9 cellular contexts compared by ENCODE assay signal in genomic region chr6:2839195-2839981, GRCh38. TPM values are rescaled to one million over a fixed set of nuclear protein-coding genes. Genes with fewer than 3 reads are reported as not detected.
DNase-seq lines count a peak whose midpoint lies in the region; ATAC-seq, FAIRE-seq and TF ChIP-seq lines count a peak whose summit lies in the region.
"Had no signal": no experiment of that assay in that cellular context is flagged by ENCODE, and none has a peak within 500 bp of the region (broad histone marks: within the 10 kb centered on the region; RNA-seq: fewer than 3 reads in every experiment).

No MANE protein-coding gene starts in this region.

- no peak for FAIRE-seq in D721Med (lab: Jason Lieb, UNC)

- ATAC-seq in CD4-positive, CD25-positive, alpha-beta regulatory T cell (ENCODE audit: low read depth in 2 of 2) = no peak
- ATAC-seq in GM19351 (IDR thresholded peaks at IDR 0.05; ENCODE audit: unreplicated experiment) = no peak

- peaks cover 33 to 70% (median 51%) of the 10 kb centered on the region in 4 donors for H3K4me1 Mint-ChIP-seq in CD4-positive, CD25-positive, alpha-beta regulatory T cell

- H3K4me3 Mint-ChIP-seq in CD4-positive, CD25-positive, alpha-beta regulatory T cell = peak overlapping the region; percentile 87 to 93 (median 91)

- no peaks in the 10 kb centered on the region for H3K9me3 Mint-ChIP-seq in CD4-positive, CD25-positive, alpha-beta regulatory T cell

- peak overlapping the region in 2 of 3 donors; percentile 80 to 93 for H3K27ac Mint-ChIP-seq in CD4-positive, CD25-positive, alpha-beta regulatory T cell

- H3K27ac ChIP-seq in CD4-positive, CD25-positive, alpha-beta regulatory T cell (ENCODE audit: insufficient read depth, low read length, poor library complexity, severe bottlenecking) = peak overlapping the region; percentile 25
- H3K27ac ChIP-seq in ascending aorta = peak overlapping the region; percentile 97 to 99

- intact Hi-C loops in ascending aorta (cut with DNase I) = no loop called here

- peaks cover 40% of the 10 kb centered on the region for H3K36me3 Mint-ChIP-seq in CD4-positive, CD25-positive, alpha-beta regulatory T cell

- H3K9me3 ChIP-seq in CD4-positive, CD25-positive, alpha-beta regulatory T cell (ENCODE audit: control insufficient read depth in 2 of 2, low read length in 2 of 2) = no peaks in the 10 kb centered on the region
- no peaks in the 10 kb centered on the region for H3K9me3 ChIP-seq in ascending aorta
- no peaks in the 10 kb centered on the region for H3K9me3 ChIP-seq in mucosa of stomach (ENCODE audit: control insufficient read depth, low read length)
- H3K9me3 ChIP-seq: right lobe of liver had no signal

- H3K27me3 Mint-ChIP-seq in CD4-positive, CD25-positive, alpha-beta regulatory T cell = no peaks in the 10 kb centered on the region

- H3K27me3 ChIP-seq in CD4-positive, CD25-positive, alpha-beta regulatory T cell (ENCODE audit: control insufficient read depth, insufficient read depth, low read length) = no peaks in the 10 kb centered on the region
- H3K27me3 ChIP-seq in ascending aorta (no peaks in the 10 kb centered on the region), mucosa of stomach (ENCODE audit: control insufficient read depth, insufficient read depth, low read length) (no peaks in the 10 kb centered on the region)
- H3K27me3 ChIP-seq: right lobe of liver had no signal

- peaks cover 33% of the 10 kb centered on the region for H3K4me1 ChIP-seq in CD4-positive, CD25-positive, alpha-beta regulatory T cell (ENCODE audit: control insufficient read depth, insufficient read depth, low read length, poor library complexity, severe bottlenecking)
- peaks cover 10 to 16% of the 10 kb centered on the region in 2 donors for H3K4me1 ChIP-seq in ascending aorta
- H3K4me1 ChIP-seq in mucosa of stomach (ENCODE audit: control insufficient read depth, insufficient read depth, low read length) = peaks cover 44% of the 10 kb centered on the region

- peaks cover 52% of the 10 kb centered on the region for H3K36me3 ChIP-seq in CD4-positive, CD25-positive, alpha-beta regulatory T cell (ENCODE audit: control insufficient read depth, insufficient read depth, low read length)
- H3K36me3 ChIP-seq in ascending aorta = peaks cover 15 to 48% of the 10 kb centered on the region in 2 donors
- H3K36me3 ChIP-seq in mucosa of stomach (ENCODE audit: control insufficient read depth, insufficient read depth, low read length) = peaks cover 15% of the 10 kb centered on the region

- TF ChIP-seq CTCF in ascending aorta (IDR thresholded peaks at IDR 0.05) (no peak), D721Med (IDR thresholded peaks at IDR 0.05; ENCODE audit: insufficient read depth, missing control alignments) (no peak)

- no peak for DNase-seq in CD4-positive, CD25-positive, alpha-beta regulatory T cell
- DNase-seq in LHCN-M2 (ENCODE audit: low read depth) (peak; percentile 46), ascending aorta (ENCODE audit: low spot score in 2 of 2) (peak in 1 of 2 donors; percentile 46), middle frontal gyrus (ENCODE audit: extremely low spot score, low spot score) (no peak), D721Med (ENCODE audit: insufficient read length, low spot score) (no peak)
- no peak for DNase-seq in activated CD8-positive, alpha-beta memory T cell treated with anti-CD3 and anti-CD28 coated beads for 24 hours
- DNase-seq: right lobe of liver had no signal

- H3K9ac ChIP-seq in mucosa of stomach (ENCODE audit: low read length) = peak overlapping the region; percentile 90

- peak overlapping the region; percentile 33 for H3K4me3 ChIP-seq in CD4-positive, CD25-positive, alpha-beta regulatory T cell (ENCODE audit: low read depth, low read length)
- peak overlapping the region; percentile 74 to 87 for H3K4me3 ChIP-seq in ascending aorta
- peak overlapping the region; percentile 12 for H3K4me3 ChIP-seq in mucosa of stomach (ENCODE audit: low read length)

RNA-seq across cellular contexts. Expression of gene SERPINB1, which starts 2.3 kb away (rescaled TPM):
- total RNA-seq in CD4-positive, CD25-positive, alpha-beta regulatory T cell = 38.1 TPM
- polyA plus RNA-seq in CD4-positive, CD25-positive, alpha-beta regulatory T cell = 100 to 1,000 TPM; 100 to 116 (median 109) TPM
- 13.0 and 18.9 TPM in 2 replicates for total RNA-seq in LHCN-M2 (2014; rRNA removed)
- 17.3 TPM for polyA plus RNA-seq in LHCN-M2 (2012)
- total RNA-seq in ascending aorta = 14.0 TPM

Comparison
In these comparisons a context has a peak if more than half of its experiments do, and no peak if none do; other contexts are left out.
1. H3K4me3 ChIP-seq: peak in every context shown above with its lines; median percentile 80 in ascending aorta; 33 in CD4-positive, CD25-positive, alpha-beta regulatory T cell; 12 in mucosa of stomach.